ENCODE assay signal across 17 cellular contexts in genomic region chr2:147451131-147451530, GRCh38.
DNase-seq lines count a peak whose midpoint lies in the region; ATAC-seq and TF ChIP-seq lines count a peak whose summit lies in the region.
"Had no signal": no experiment of that assay in that cellular context is flagged by ENCODE, and none has a peak within 500 bp of the region (broad histone marks: within the 10 kb centered on the region; RNA-seq: fewer than 3 reads in every experiment).

No MANE protein-coding gene starts in this region.

- H3F3A ChIP-seq in neural cell (ENCODE audit: insufficient read depth, low read length, poor library complexity, severe bottlenecking): peaks cover 10% of the 10 kb centered on the region

- TF ChIP-seq RAD21 in neural cell (conservative IDR thresholded peaks at IDR 0.05): no peak

- peaks cover 11 to 35% (median 23%) of the 10 kb centered on the region in 4 donors for H3K4me1 Mint-ChIP-seq in CD4-positive, alpha-beta memory T cell
- H3K4me1 Mint-ChIP-seq: CD14-positive monocyte had no signal

- TF ChIP-seq EP300 in neural cell (conservative IDR thresholded peaks at IDR 0.05; ENCODE audit: poor library complexity, severe bottlenecking): no peak

- no peak overlapping the region for H2AFZ ChIP-seq in neural cell (ENCODE audit: low read depth, low read length)

- CTCF ChIA-PET in CD4-positive, alpha-beta memory T cell (lab: Charles Lee; ENCODE audit: partially characterized antibody): no interaction called here

- POLR2A ChIA-PET in CD4-positive, alpha-beta memory T cell (lab: Charles Lee; ENCODE audit: partially characterized antibody): no interaction called here

- no peaks in the 10 kb centered on the region for H3K9me3 Mint-ChIP-seq in CD4-positive, alpha-beta memory T cell

- no peaks in the 10 kb centered on the region for H3K27me3 ChIP-seq in CD4-positive, alpha-beta memory T cell (ENCODE audit: insufficient read depth, low read length)
- no peaks in the 10 kb centered on the region for H3K27me3 ChIP-seq in HUES48 (ENCODE audit: control insufficient read depth, insufficient read depth, low read length)
- no peaks in the 10 kb centered on the region for H3K27me3 ChIP-seq in neural cell (ENCODE audit: insufficient read depth, low read depth, low read length)

- H3K36me3 ChIP-seq in CD4-positive, alpha-beta memory T cell (ENCODE audit: insufficient read depth, low read length): no peaks in the 10 kb centered on the region
- no peaks in the 10 kb centered on the region for H3K36me3 ChIP-seq in HUES48 (ENCODE audit: control insufficient read depth, insufficient read depth, low read length)
- no peaks in the 10 kb centered on the region for H3K36me3 ChIP-seq in neural cell (ENCODE audit: insufficient read depth, low read length)

- H3K27ac ChIP-seq in CD4-positive, alpha-beta memory T cell (ENCODE audit: low read depth, low read length): no peak overlapping the region
- peak overlapping the region; percentile 62 for H3K27ac ChIP-seq in HUES48 (ENCODE audit: low read depth, low read length)
- peak overlapping the region; percentile 94 for H3K27ac ChIP-seq in neural cell (ENCODE audit: low read length)
- H3K27ac ChIP-seq: HL-60 had no signal

- peak overlapping the region in 5 of 7 donors; percentile 29 to 99 (median 97) for H3K27ac Mint-ChIP-seq in CD4-positive, alpha-beta memory T cell
- H3K27ac Mint-ChIP-seq: CD14-positive monocyte had no signal

- H3K9me3 ChIP-seq in CD4-positive, alpha-beta memory T cell (ENCODE audit: control insufficient read depth in 1 of 2, low read length in 2 of 2): no peaks in the 10 kb centered on the region
- H3K9me3 ChIP-seq in HUES48 (ENCODE audit: control insufficient read depth, insufficient read depth, low read length): peaks cover 5% of the 10 kb centered on the region; the same call in 1 of the 2 replicates
- H3K9me3 ChIP-seq in neural cell (ENCODE audit: low read length): no peaks in the 10 kb centered on the region

- H3K4me3 ChIP-seq in CD4-positive, alpha-beta memory T cell (ENCODE audit: low read length in 2 of 2): no peak overlapping the region
- no peak overlapping the region for H3K4me3 ChIP-seq in HUES48 (ENCODE audit: low read depth, low read length)
- peak overlapping the region; percentile 51 for H3K4me3 ChIP-seq in neural cell (ENCODE audit: low read length)

- no peak for DNase-seq in CD4-positive, alpha-beta memory T cell
- DNase-seq in amniotic epithelial cell (ENCODE audit: low read depth): peak; percentile 19
- DNase-seq in cerebellar nuclear complex (lab: John Stamatoyannopoulos, UW): no peak
- no peak for DNase-seq in SIG-M5 (lab: John Stamatoyannopoulos, UW)
- DNase-seq: ACHN; AML-193; MV-4-11; NCI-H1436 treated with DMSO at 0.1 percent for 48 hours; NCI-H2081 treated with DMSO at 0.1 percent for 48 hours; NK-92 treated with Interleukin-12 subunit alpha and Interleukin-12 subunit beta, amount 100 ng/mL, for 24 hours; OCI-M1; RPMI8226 had no signal

- ATAC-seq in HG02623 (IDR thresholded peaks at IDR 0.05; ENCODE audit: unreplicated experiment): no peak

- H3K9ac ChIP-seq in HUES48 (ENCODE audit: low read depth, low read length): peak overlapping the region; percentile 6; the same call in 1 of the 2 replicates
- H3K9ac ChIP-seq in neural cell (ENCODE audit: low read length): peak overlapping the region; percentile 59

- H3K9me2 ChIP-seq in neural cell (ENCODE audit: insufficient read depth, low read length): no peaks in the 10 kb centered on the region

- no peaks in the 10 kb centered on the region for H3K79me2 ChIP-seq in neural cell (replicated peaks; ENCODE audit: insufficient read depth, low read length)

- intact Hi-C loops in CD4-positive, alpha-beta memory T cell (cut with micrococcal nuclease): no loop called here

- no peaks in the 10 kb centered on the region for H3K27me3 Mint-ChIP-seq in CD4-positive, alpha-beta memory T cell

- peak overlapping the region; percentile 54 for H3K4me2 ChIP-seq in neural cell (ENCODE audit: low read length)

- H3K4me3 Mint-ChIP-seq in CD4-positive, alpha-beta memory T cell: peak overlapping the region in 1 of 8 donors; percentile 13
- H3K4me3 Mint-ChIP-seq: CD14-positive monocyte had no signal

- no peak for TF ChIP-seq CTCF in neural cell (IDR thresholded peaks at IDR 0.05; ENCODE audit: poor library complexity, severe bottlenecking)

- H3K36me3 Mint-ChIP-seq in CD4-positive, alpha-beta memory T cell: no peaks in the 10 kb centered on the region
- H3K36me3 Mint-ChIP-seq: CD14-positive monocyte had no signal

- H3K4me1 ChIP-seq in CD4-positive, alpha-beta memory T cell (ENCODE audit: insufficient read depth, low read length): peaks cover 21% of the 10 kb centered on the region
- H3K4me1 ChIP-seq in HUES48 (ENCODE audit: control insufficient read depth, insufficient read depth, low read length): peaks cover 34% of the 10 kb centered on the region

- no peaks in the 10 kb centered on the region for H4K20me1 ChIP-seq in neural cell (ENCODE audit: insufficient read depth)

TF ChIP-seq in neural cell, 6 proteins besides CTCF, POLR2A, EP300 and RAD21:
- peak; percentile 17 for TF ChIP-seq SMC3 (conservative IDR thresholded peaks at IDR 0.05; ENCODE audit: poor library complexity)
- TF ChIP-seq REST (IDR thresholded peaks at IDR 0.05; ENCODE audit: borderline replicate concordance): no peak
